1 cellular context compared by ENCODE assay signal in genomic region chr2:200077210-200077650, GRCh38.
TF ChIP-seq lines count a peak whose summit lies in the region.

No MANE protein-coding gene starts in this region.

TF ChIP-seq in HepG2, 621 proteins besides CTCF, POLR2A, EP300 and RAD21 (continued from another document and continues in another):
- TF ChIP-seq REST (IDR thresholded peaks at IDR 0.05; ENCODE audit: borderline replicate concordance in 1 of 2, low read depth in 1 of 2, low read length in 2 of 2) (peak in 1 of 2 experiments; percentile 51; a peak in 1 of 4 replicates), CSRNP1 (CRISPR knock-in tag; IDR thresholded peaks at IDR 0.05) (peak; percentile 41; the same call in 1 of the 2 replicates), FOXK1 (CRISPR knock-in tag; IDR thresholded peaks at IDR 0.05; ENCODE audit: borderline replicate concordance, low read depth) (peak; percentile 78), ZNF646 (CRISPR knock-in tag; IDR thresholded peaks at IDR 0.05) (peak; percentile 30; the same call in 1 of the 2 replicates), RXRB (CRISPR knock-in tag; IDR thresholded peaks at IDR 0.05; ENCODE audit: borderline replicate concordance) (peak; percentile 86), PAF1 (CRISPR knock-in tag; IDR thresholded peaks at IDR 0.05) (no peak), ZNF556 (CRISPR knock-in tag; IDR thresholded peaks at IDR 0.05; ENCODE audit: borderline replicate concordance) (no peak), ZNF121 (CRISPR knock-in tag; IDR thresholded peaks at IDR 0.05) (no peak), HES4 (CRISPR knock-in tag; IDR thresholded peaks at IDR 0.05; ENCODE audit: borderline replicate concordance) (no peak), ZFP36 (IDR thresholded peaks at IDR 0.05; ENCODE audit: borderline replicate concordance, low read depth, low read length, partially characterized antibody) (no peak), SAP130 (CRISPR knock-in tag; IDR thresholded peaks at IDR 0.05; ENCODE audit: low read depth) (peak; percentile 70), SMARCC2 (IDR thresholded peaks at IDR 0.05) (no peak), TCF7 (IDR thresholded peaks at IDR 0.05; ENCODE audit: low read depth) (peak; percentile 58; the same call in 1 of the 2 replicates), SMYD3 (CRISPR knock-in tag; IDR thresholded peaks at IDR 0.05) (0 out of 2 replicates have a peak, but pooled peaks have one; percentile 79), PITX1 (CRISPR knock-in tag; IDR thresholded peaks at IDR 0.05) (peak; percentile 96), NR2F6 (IDR thresholded peaks at IDR 0.05) (peak; percentile 52), NR2F6 (CRISPR knock-in tag; IDR thresholded peaks at IDR 0.05) (no peak; the same call in 1 of the 2 replicates), GTF2F1 (IDR thresholded peaks at IDR 0.05; ENCODE audit: low read length) (no peak), SIX4 (CRISPR knock-in tag; IDR thresholded peaks at IDR 0.05) (peak; percentile 64), SOX6 (IDR thresholded peaks at IDR 0.05) (no peak), SOX6 (CRISPR knock-in tag; IDR thresholded peaks at IDR 0.05) (peak; percentile 77), HMGA1 (CRISPR knock-in tag; conservative IDR thresholded peaks at IDR 0.05) (no peak), ZNF343 (CRISPR knock-in tag; IDR thresholded peaks at IDR 0.05) (peak; percentile 53; the same call in 1 of the 2 replicates), ZNF280B (CRISPR knock-in tag; IDR thresholded peaks at IDR 0.05; ENCODE audit: borderline replicate concordance) (no peak), GATAD1 (CRISPR knock-in tag; IDR thresholded peaks at IDR 0.05) (peak; percentile 26; the same call in 1 of the 2 replicates), NFIC (IDR thresholded peaks at IDR 0.05; ENCODE audit: low read length) (peak; percentile 89), DNMT3B (CRISPR knock-in tag; conservative IDR thresholded peaks at IDR 0.05) (peak; percentile 76; the same call in 1 of the 2 replicates), HNF4A (CRISPR knock-in tag; IDR thresholded peaks at IDR 0.05) (peak; percentile 63), HNRNPK (IDR thresholded peaks at IDR 0.05; ENCODE audit: low read depth, low read length, poor library complexity, severe bottlenecking) (no peak), FOXP4 (CRISPR knock-in tag; IDR thresholded peaks at IDR 0.05) (peak; percentile 89), ZNF274 (CRISPR knock-in tag; IDR thresholded peaks at IDR 0.05) (no peak), ZNF431 (CRISPR knock-in tag; IDR thresholded peaks at IDR 0.05; ENCODE audit: borderline replicate concordance, low read depth) (no peak), MAF1 (CRISPR knock-in tag; IDR thresholded peaks at IDR 0.05; ENCODE audit: borderline replicate concordance) (no peak), JARID2 (CRISPR knock-in tag; IDR thresholded peaks at IDR 0.05; ENCODE audit: insufficient replicate concordance) (no peak), NBN (conservative IDR thresholded peaks at IDR 0.05) (no peak), ZNF280D (CRISPR knock-in tag; IDR thresholded peaks at IDR 0.05) (peak; percentile 42; the same call in 1 of the 2 replicates), ZSCAN12 (CRISPR knock-in tag; IDR thresholded peaks at IDR 0.05) (no peak), ZNF629 (CRISPR knock-in tag; conservative IDR thresholded peaks at IDR 0.05) (no peak), HNRNPUL1 (IDR thresholded peaks at IDR 0.05; ENCODE audit: low read depth, low read length) (no peak), ZNF576 (CRISPR knock-in tag; IDR thresholded peaks at IDR 0.05) (no peak), KAT7 (CRISPR knock-in tag; IDR thresholded peaks at IDR 0.05; ENCODE audit: borderline replicate concordance) (no peak), ELF4 (CRISPR knock-in tag; IDR thresholded peaks at IDR 0.05; ENCODE audit: borderline replicate concordance) (peak; percentile 56; the same call in 1 of the 2 replicates), HMG20B (CRISPR knock-in tag; conservative IDR thresholded peaks at IDR 0.05) (peak; percentile 55; the same call in 1 of the 2 replicates), CREM (IDR thresholded peaks at IDR 0.05) (peak; percentile 58), CREM (CRISPR knock-in tag; IDR thresholded peaks at IDR 0.05) (no peak), ZMYM4 (CRISPR knock-in tag; IDR thresholded peaks at IDR 0.05) (peak; percentile 73), SALL1 (CRISPR knock-in tag; IDR thresholded peaks at IDR 0.05) (peak; percentile 71; the same call in 1 of the 2 replicates), ZNF136 (CRISPR knock-in tag; IDR thresholded peaks at IDR 0.05; ENCODE audit: low read depth) (peak; percentile 56; the same call in 1 of the 2 replicates), ZKSCAN8 (CRISPR knock-in tag; IDR thresholded peaks at IDR 0.05; ENCODE audit: borderline replicate concordance) (peak; percentile 92)
